Comparison of ENCODE assay signal across 28 cellular contexts in genomic region chr4:121220698-121221097, GRCh38. TPM values are rescaled to one million over a fixed set of nuclear protein-coding genes. Genes with fewer than 3 reads are reported as not detected.
DNase-seq lines count a peak whose midpoint lies in the region; ATAC-seq and TF ChIP-seq lines count a peak whose summit lies in the region.
"Had no signal": no experiment of that assay in that cellular context is flagged by ENCODE, and none has a peak within 500 bp of the region (broad histone marks: within the 10 kb centered on the region; RNA-seq: fewer than 3 reads in every experiment).

No MANE protein-coding gene starts in this region.

- intact Hi-C loops in activated naive CD4-positive, alpha-beta T cell treated with anti-CD3 and anti-CD28 coated beads for 36 hours (cut with micrococcal nuclease): loop anchor here (10.0 kb wide), 1 partner anchor 584 kb away; the partner anchor contains the start of gene EXOSC9

- H3K9me3 ChIP-seq in endodermal cell (ENCODE audit: control insufficient read depth, low read length): no peaks in the 10 kb centered on the region
- H3K9me3 ChIP-seq: BE2C, left lung, neutrophil, right atrium auricular region, tibial artery had no signal

- peak; percentile 60 for ATAC-seq in stimulated activated effector memory CD8-positive, alpha-beta T cell treated with anti-CD3 and anti-CD28 coated beads, Interleukin-12 subunit alpha, Interleukin-12 subunit beta, amount 100 ng/mL, for 72 hours
- no peak for ATAC-seq in HG03045 (IDR thresholded peaks at IDR 0.05; ENCODE audit: unreplicated experiment)
- ATAC-seq: activated T-helper 17 cell treated with anti-CD3 and anti-CD28 coated beads, Interleukin-2, amount 50 U/mL, for 72 hours; left lung; Panc1 had no signal

- peaks cover 3% of the 10 kb centered on the region for H3K4me1 ChIP-seq in endodermal cell (ENCODE audit: control insufficient read depth, insufficient read depth, low read length)
- H3K4me1 ChIP-seq: BE2C, right atrium auricular region, tibial artery had no signal

- DNase-seq in activated naive CD4-positive, alpha-beta T cell treated with anti-CD3 and anti-CD28 coated beads for 36 hours: no peak
- no peak for DNase-seq in activated naive CD4-positive, alpha-beta T cell treated with anti-CD3 and anti-CD28 coated beads, Interleukin-2, amount 10 ng/mL, durations not matched to agents 7 days and 5 days
- DNase-seq in NCI-H69 (lab: John Stamatoyannopoulos, UW) (peak; percentile 1), endodermal cell (peak; percentile 58), activated gamma-delta T cell treated with Interleukin-2 at 50 U/mL for 16 hours (no peak)
- DNase-seq in stimulated activated effector memory CD8-positive, alpha-beta T cell treated with anti-CD3 and anti-CD28 coated beads, Interleukin-12 subunit alpha, Interleukin-12 subunit beta, amount 100 ng/mL, for 72 hours (ENCODE audit: low spot score in 2 of 2): no peak
- DNase-seq in stimulated activated naive CD4-positive, alpha-beta T cell (lab: John Stamatoyannopoulos, UW): no peak
- DNase-seq: activated naive CD8-positive, alpha-beta T cell treated with anti-CD3 and anti-CD28 coated beads for 36 hours; anterior cingulate cortex; BE2C; effector CD8-positive, alpha-beta T cell; HCEC 1CT; Karpas-422; left lung; NCI-H2029 treated with DMSO at 0.1 percent for 48 hours; NCI-H345; NCI-H748 treated with DMSO at 0.1 percent for 48 hours; posterior cingulate gyrus; Right ventricle myocardium superior; tibial artery had no signal

- no peaks in the 10 kb centered on the region for H3K36me3 Mint-ChIP-seq in activated naive CD4-positive, alpha-beta T cell treated with anti-CD3 and anti-CD28 coated beads for 36 hours (ENCODE audit: low read depth)
- no peaks in the 10 kb centered on the region for H3K36me3 Mint-ChIP-seq in activated naive CD4-positive, alpha-beta T cell treated with anti-CD3 and anti-CD28 coated beads, Interleukin-2, amount 10 ng/mL, durations not matched to agents 7 days and 5 days
- no peaks in the 10 kb centered on the region for H3K36me3 Mint-ChIP-seq in endodermal cell (ENCODE audit: low read depth)
- H3K36me3 Mint-ChIP-seq in stimulated activated effector memory CD8-positive, alpha-beta T cell treated with anti-CD3 and anti-CD28 coated beads, Interleukin-12 subunit alpha, Interleukin-12 subunit beta, amount 100 ng/mL, for 72 hours: peaks cover 76% of the 10 kb centered on the region
- H3K36me3 Mint-ChIP-seq: activated naive CD8-positive, alpha-beta T cell treated with anti-CD3 and anti-CD28 coated beads for 36 hours; memory B cell had no signal

- no peaks in the 10 kb centered on the region for H3K36me3 ChIP-seq in endodermal cell (ENCODE audit: control insufficient read depth, insufficient read depth, low read length)
- H3K36me3 ChIP-seq: BE2C, left lung, neutrophil, right atrium auricular region, tibial artery had no signal

- no peak for TF ChIP-seq CTCF in endodermal cell (conservative IDR thresholded peaks at IDR 0.05)

- H3K27ac Mint-ChIP-seq in activated naive CD4-positive, alpha-beta T cell treated with anti-CD3 and anti-CD28 coated beads for 36 hours: peak overlapping the region; percentile 55
- H3K27ac Mint-ChIP-seq in activated naive CD4-positive, alpha-beta T cell treated with anti-CD3 and anti-CD28 coated beads, Interleukin-2, amount 10 ng/mL, durations not matched to agents 7 days and 5 days: no peak overlapping the region
- H3K27ac Mint-ChIP-seq in endodermal cell: no peak overlapping the region
- peak overlapping the region; percentile 9 for H3K27ac Mint-ChIP-seq in stimulated activated effector memory CD8-positive, alpha-beta T cell treated with anti-CD3 and anti-CD28 coated beads, Interleukin-12 subunit alpha, Interleukin-12 subunit beta, amount 100 ng/mL, for 72 hours
- H3K27ac Mint-ChIP-seq: activated T-helper 17 cell treated with anti-CD3 and anti-CD28 coated beads, Interleukin-2, amount 50 U/mL, for 72 hours; memory B cell had no signal

- H3K27ac ChIP-seq in endodermal cell (ENCODE audit: low read depth, low read length): no peak overlapping the region
- H3K27ac ChIP-seq: coronary artery, left lung, neutrophil, right atrium auricular region, tibial artery had no signal

- H3K9me3 Mint-ChIP-seq in activated naive CD4-positive, alpha-beta T cell treated with anti-CD3 and anti-CD28 coated beads for 36 hours: no peaks in the 10 kb centered on the region
- H3K9me3 Mint-ChIP-seq in activated naive CD4-positive, alpha-beta T cell treated with anti-CD3 and anti-CD28 coated beads, Interleukin-2, amount 10 ng/mL, durations not matched to agents 7 days and 5 days: no peaks in the 10 kb centered on the region
- no peaks in the 10 kb centered on the region for H3K9me3 Mint-ChIP-seq in endodermal cell
- no peaks in the 10 kb centered on the region for H3K9me3 Mint-ChIP-seq in stimulated activated effector memory CD8-positive, alpha-beta T cell treated with anti-CD3 and anti-CD28 coated beads, Interleukin-12 subunit alpha, Interleukin-12 subunit beta, amount 100 ng/mL, for 72 hours
- H3K9me3 Mint-ChIP-seq: activated naive CD8-positive, alpha-beta T cell treated with anti-CD3 and anti-CD28 coated beads for 36 hours; activated T-helper 17 cell treated with anti-CD3 and anti-CD28 coated beads, Interleukin-2, amount 50 U/mL, for 72 hours; memory B cell had no signal

- no peak overlapping the region for H3K9ac ChIP-seq in endodermal cell (ENCODE audit: extremely low read depth, low read length, poor library complexity, severe bottlenecking)

- H3K4me3 Mint-ChIP-seq in activated naive CD4-positive, alpha-beta T cell treated with anti-CD3 and anti-CD28 coated beads for 36 hours: peak overlapping the region; percentile 1
- no peak overlapping the region for H3K4me3 Mint-ChIP-seq in activated naive CD4-positive, alpha-beta T cell treated with anti-CD3 and anti-CD28 coated beads, Interleukin-2, amount 10 ng/mL, durations not matched to agents 7 days and 5 days
- no peak overlapping the region for H3K4me3 Mint-ChIP-seq in endodermal cell
- peak overlapping the region; percentile 77 for H3K4me3 Mint-ChIP-seq in stimulated activated effector memory CD8-positive, alpha-beta T cell treated with anti-CD3 and anti-CD28 coated beads, Interleukin-12 subunit alpha, Interleukin-12 subunit beta, amount 100 ng/mL, for 72 hours
- H3K4me3 Mint-ChIP-seq: activated naive CD8-positive, alpha-beta T cell treated with anti-CD3 and anti-CD28 coated beads for 36 hours; memory B cell had no signal

- H3K27me3 ChIP-seq in endodermal cell (ENCODE audit: control insufficient read depth, insufficient read depth, low read length, poor library complexity, severe bottlenecking): no peaks in the 10 kb centered on the region
- H3K27me3 ChIP-seq: left lung, neutrophil, right atrium auricular region had no signal

- no peak overlapping the region for H3K4me3 ChIP-seq in endodermal cell (ENCODE audit: low read length)
- H3K4me3 ChIP-seq: coronary artery, left lung, right atrium auricular region, tibial artery had no signal

- H3K4me1 Mint-ChIP-seq in activated naive CD4-positive, alpha-beta T cell treated with anti-CD3 and anti-CD28 coated beads for 36 hours (ENCODE audit: low read depth): peaks cover 40% of the 10 kb centered on the region
- peaks cover 32% of the 10 kb centered on the region for H3K4me1 Mint-ChIP-seq in activated naive CD4-positive, alpha-beta T cell treated with anti-CD3 and anti-CD28 coated beads, Interleukin-2, amount 10 ng/mL, durations not matched to agents 7 days and 5 days
- H3K4me1 Mint-ChIP-seq in endodermal cell: peaks cover 17% of the 10 kb centered on the region
- H3K4me1 Mint-ChIP-seq in stimulated activated effector memory CD8-positive, alpha-beta T cell treated with anti-CD3 and anti-CD28 coated beads, Interleukin-12 subunit alpha, Interleukin-12 subunit beta, amount 100 ng/mL, for 72 hours: peaks cover 43% of the 10 kb centered on the region

- no peaks in the 10 kb centered on the region for H3K27me3 Mint-ChIP-seq in activated naive CD4-positive, alpha-beta T cell treated with anti-CD3 and anti-CD28 coated beads for 36 hours (ENCODE audit: low read depth)
- H3K27me3 Mint-ChIP-seq in activated naive CD4-positive, alpha-beta T cell treated with anti-CD3 and anti-CD28 coated beads, Interleukin-2, amount 10 ng/mL, durations not matched to agents 7 days and 5 days: peaks cover 5% of the 10 kb centered on the region
- H3K27me3 Mint-ChIP-seq in endodermal cell (ENCODE audit: insufficient read depth): no peaks in the 10 kb centered on the region
- H3K27me3 Mint-ChIP-seq: activated T-helper 17 cell treated with anti-CD3 and anti-CD28 coated beads, Interleukin-2, amount 50 U/mL, for 72 hours had no signal

- WGBS in endodermal cell (ENCODE audit: insufficient coverage in 1 of 2, insufficient read length in 1 of 2), 2 experiments: 45 to 56% methylated on average over 3 to 5 of the region's 5 CpGs

- CTCF ChIA-PET in activated naive CD4-positive, alpha-beta T cell treated with anti-CD3 and anti-CD28 coated beads for 36 hours (lab: Charles Lee): interaction anchor here (0.9 to 6.3 kb wide), 5 partner anchors 21 to 87 kb away, joined by 3 to 24 read pairs (median 5); no protein-coding TSS in a partner anchor
- CTCF ChIA-PET in activated naive CD4-positive, alpha-beta T cell treated with anti-CD3 and anti-CD28 coated beads, Interleukin-2, amount 10 ng/mL, durations not matched to agents 7 days and 5 days (lab: Charles Lee): interaction anchor here (0.9 to 1.4 kb wide), 2 partner anchors 29 to 87 kb away, joined by 3 read pairs; no protein-coding TSS in a partner anchor

RNA-seq across cellular contexts. Expression of gene TNIP3, which starts 56.6 kb away (rescaled TPM):
- 1 to 10 TPM; 1.8 to 2.7 TPM for total RNA-seq in activated naive CD4-positive, alpha-beta T cell treated with anti-CD3 and anti-CD28 coated beads for 36 hours
- under 1 TPM in 1 of 2 donors, not detected in 1; 0.11 TPM for total RNA-seq in endodermal cell
- not detected for polyA plus RNA-seq in endodermal cell (2013, experiment 1 of 2)
- not detected for polyA plus RNA-seq in endodermal cell (2013, experiment 2 of 2)
- total RNA-seq: bronchial epithelial cell, right atrium auricular region, Right ventricle myocardium superior had no signal

Comparison
In these comparisons a context has a peak if more than half of its experiments do, and no peak if none do; other contexts are left out.
1. H3K27ac Mint-ChIP-seq: peak in activated naive CD4-positive, alpha-beta T cell treated with anti-CD3 and anti-CD28 coated beads for 36 hours (single experiment) and stimulated activated effector memory CD8-positive, alpha-beta T cell treated with anti-CD3 and anti-CD28 coated beads, Interleukin-12 subunit alpha, Interleukin-12 subunit beta, amount 100 ng/mL, for 72 hours (single experiment); none in activated naive CD4-positive, alpha-beta T cell treated with anti-CD3 and anti-CD28 coated beads, Interleukin-2, amount 10 ng/mL, durations not matched to agents 7 days and 5 days (single experiment) and endodermal cell (single experiment).
2. H3K4me3 Mint-ChIP-seq: peak in activated naive CD4-positive, alpha-beta T cell treated with anti-CD3 and anti-CD28 coated beads for 36 hours (single experiment) and stimulated activated effector memory CD8-positive, alpha-beta T cell treated with anti-CD3 and anti-CD28 coated beads, Interleukin-12 subunit alpha, Interleukin-12 subunit beta, amount 100 ng/mL, for 72 hours (single experiment); none in activated naive CD4-positive, alpha-beta T cell treated with anti-CD3 and anti-CD28 coated beads, Interleukin-2, amount 10 ng/mL, durations not matched to agents 7 days and 5 days (single experiment) and endodermal cell (single experiment).
3. DNase-seq: peak in NCI-H69 (single experiment) and endodermal cell (single experiment); none in activated naive CD4-positive, alpha-beta T cell treated with anti-CD3 and anti-CD28 coated beads for 36 hours (single experiment), activated naive CD4-positive, alpha-beta T cell treated with anti-CD3 and anti-CD28 coated beads, Interleukin-2, amount 10 ng/mL, durations not matched to agents 7 days and 5 days (single experiment), stimulated activated effector memory CD8-positive, alpha-beta T cell treated with anti-CD3 and anti-CD28 coated beads, Interleukin-12 subunit alpha, Interleukin-12 subunit beta, amount 100 ng/mL, for 72 hours (0 of 2), stimulated activated naive CD4-positive, alpha-beta T cell (0 of 6) and activated gamma-delta T cell treated with Interleukin-2 at 50 U/mL for 16 hours (single experiment).